In the genomic region with DNA sequence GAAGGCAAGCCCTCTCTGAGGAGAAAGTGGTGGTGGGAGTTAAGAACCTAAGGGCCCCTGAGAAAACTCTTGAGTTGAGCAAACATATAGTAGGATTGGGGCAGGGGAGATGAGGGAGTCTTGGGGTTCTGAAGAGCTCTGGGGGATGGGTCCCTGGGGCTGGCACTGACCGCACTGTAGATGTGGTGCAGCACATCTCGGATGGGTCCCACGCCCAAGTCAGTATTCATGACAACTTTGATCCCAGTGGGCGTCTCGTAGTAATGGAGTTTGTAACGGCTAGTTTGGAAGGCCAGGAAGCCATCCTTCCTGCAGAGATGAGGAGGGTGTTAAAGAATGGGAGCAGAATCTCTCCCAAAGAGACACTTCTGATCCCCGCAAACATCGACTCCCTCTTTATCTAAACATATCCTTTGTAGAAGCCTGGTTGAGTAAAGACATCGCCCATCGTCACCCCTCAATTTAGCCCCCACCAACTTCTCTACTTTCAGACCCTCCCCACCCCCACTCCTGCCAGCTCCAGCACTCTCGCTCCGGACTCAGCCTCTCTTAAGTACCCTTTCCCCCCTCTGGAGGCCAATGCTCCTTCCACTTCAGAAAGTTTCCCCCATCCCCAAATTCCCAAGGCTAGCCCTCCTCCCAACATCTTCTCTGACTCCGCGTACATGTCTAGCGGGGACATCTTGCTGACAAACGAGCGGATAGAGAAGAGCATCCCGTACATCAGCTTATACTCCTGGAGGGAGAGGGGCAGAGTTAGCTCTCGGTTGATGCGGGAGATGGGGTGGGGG, we compare ENCODE assay signal across 8 cellular contexts. TPM values are rescaled to one million over a fixed set of nuclear protein-coding genes. Genes with fewer than 3 reads are reported as not detected.
DNase-seq lines count a peak whose midpoint lies in the region; ATAC-seq, FAIRE-seq and TF ChIP-seq lines count a peak whose summit lies in the region.

No MANE protein-coding gene starts in this region.

- H3K4me3 Mint-ChIP-seq in IgD-negative memory B cell: peak overlapping the region; percentile 87 to 100 (median 98)

- H3K9me3 ChIP-seq in muscle layer of duodenum (ENCODE audit: control insufficient read depth in 1 of 2, low read length in 2 of 2): no peaks in the 10 kb centered on the region

- peak overlapping the region; percentile 98 for H3K4me3 ChIP-seq in AG10803 (ENCODE audit: low read length)
- H3K4me3 ChIP-seq in choroid plexus epithelial cell (ENCODE audit: low read depth, low read length): peak overlapping the region; percentile 99
- peak overlapping the region; percentile 68 to 97 for H3K4me3 ChIP-seq in muscle layer of duodenum (ENCODE audit: low read depth in 1 of 2, low read length in 2 of 2)

- H3K9me3 Mint-ChIP-seq in IgD-negative memory B cell: no peaks in the 10 kb centered on the region

- no peak for FAIRE-seq in frontal cortex (lab: Jason Lieb, UNC)

- H3K4me1 Mint-ChIP-seq in IgD-negative memory B cell: peaks cover 27 to 37% (median 30%) of the 10 kb centered on the region in 3 donors

- H3K4me1 ChIP-seq in muscle layer of duodenum (ENCODE audit: control insufficient read depth in 1 of 2, insufficient read depth in 2 of 2, low read length in 2 of 2): peaks cover 9 to 32% of the 10 kb centered on the region in 2 donors

- no peaks in the 10 kb centered on the region for H3K27me3 ChIP-seq in muscle layer of duodenum (ENCODE audit: low read depth, low read length)

- TF ChIP-seq CTCF in AG10803 (conservative IDR thresholded peaks at IDR 0.05; ENCODE audit: low read length): no peak
- TF ChIP-seq CTCF in choroid plexus epithelial cell (conservative IDR thresholded peaks at IDR 0.05; ENCODE audit: low read depth, low read length): no peak

- peaks cover 7% of the 10 kb centered on the region for H3K36me3 Mint-ChIP-seq in IgD-negative memory B cell

- peaks cover 6 to 10% of the 10 kb centered on the region in 2 donors for H3K36me3 ChIP-seq in muscle layer of duodenum (ENCODE audit: control insufficient read depth in 1 of 2, insufficient read depth in 2 of 2, low read length in 2 of 2)

- H3K27ac Mint-ChIP-seq in IgD-negative memory B cell: peak overlapping the region in 2 of 3 donors; percentile 66 to 84

- no peaks in the 10 kb centered on the region for H3K27me3 Mint-ChIP-seq in IgD-negative memory B cell

- no peak for DNase-seq in AG10803 (ENCODE audit: low read depth)
- DNase-seq in choroid plexus epithelial cell (ENCODE audit: low read depth): peak; percentile 17
- DNase-seq in COR-L47 (lab: John Stamatoyannopoulos, UW): no peak
- DNase-seq in ecto neural progenitor cell (ENCODE audit: low spot score): no peak
- DNase-seq in frontal cortex (ENCODE audit: low spot score in 2 of 2): no peak

- H3K27ac ChIP-seq in muscle layer of duodenum (ENCODE audit: low read length): peak overlapping the region; percentile 70

- ATAC-seq in GM19467 (IDR thresholded peaks at IDR 0.05; ENCODE audit: unreplicated experiment): no peak

RNA-seq across cellular contexts. Expression of gene TRAPPC1, which starts 0.7 kb away (rescaled TPM):
- 220 TPM for polyA plus RNA-seq in IgD-negative memory B cell
- 14.3 TPM for total RNA-seq in frontal cortex

RNA-seq across cellular contexts. Expression of gene CNTROB, which starts 1.0 kb away (rescaled TPM):
- 11.0 TPM for polyA plus RNA-seq in IgD-negative memory B cell
- 25.3 TPM for total RNA-seq in frontal cortex

RNA-seq across cellular contexts. Expression of gene KCNAB3, which starts 1.4 kb away (rescaled TPM):
- 0.51 TPM for polyA plus RNA-seq in IgD-negative memory B cell
- 1.2 TPM for total RNA-seq in frontal cortex

RNA-seq across cellular contexts. Expression of gene RNF227, which starts 14.9 kb away (rescaled TPM):
- 3.1 TPM for polyA plus RNA-seq in IgD-negative memory B cell
- 8.2 TPM for total RNA-seq in frontal cortex

RNA-seq across cellular contexts. Expression of gene CHD3, which starts 42.4 kb away (rescaled TPM):
- 2.4 TPM for polyA plus RNA-seq in IgD-negative memory B cell
- 276 TPM for total RNA-seq in frontal cortex
